ENCODE assay signal across 1 cellular context in genomic region chr3:67863869-67864268, GRCh38.
TF ChIP-seq lines count a peak whose summit lies in the region.

No MANE protein-coding gene starts in this region.

TF ChIP-seq in HepG2, 621 proteins besides CTCF, POLR2A, EP300 and RAD21 (continued from another document):
- peak; percentile 36; the same call in 1 of the 2 replicates for TF ChIP-seq SMC3 (IDR thresholded peaks at IDR 0.05; ENCODE audit: low read length)
- no peak for TF ChIP-seq ZC3H4 (CRISPR knock-in tag; IDR thresholded peaks at IDR 0.05; ENCODE audit: borderline replicate concordance)
